ENCODE assay signal across 22 cellular contexts in genomic region chr1:243233908-243234307, GRCh38. TPM values are rescaled to one million over a fixed set of nuclear protein-coding genes. Genes with fewer than 3 reads are reported as not detected.
A peak's percentile ranks its signal among the peaks of the same experiment; 100 is the strongest.
DNase-seq lines count a peak whose midpoint lies in the region; ATAC-seq, FAIRE-seq and TF ChIP-seq lines count a peak whose summit lies in the region.
"Had no signal": no experiment of that assay in that cellular context is flagged by ENCODE, and none has a peak within 500 bp of the region (broad histone marks: within the 10 kb centered on the region; RNA-seq: fewer than 3 reads in every experiment).

No MANE protein-coding gene starts in this region.

- H3K9me1 ChIP-seq in endothelial cell of umbilical vein (replicated peaks; ENCODE audit: control insufficient read depth, extremely low read depth, insufficient read depth, low read length): no peaks in the 10 kb centered on the region

- peaks cover 35% of the 10 kb centered on the region for H4K20me1 ChIP-seq in endothelial cell of umbilical vein (replicated peaks; ENCODE audit: control insufficient read depth, extremely low read depth, insufficient read depth, low read length)

- POLR2A ChIA-PET in endothelial cell of umbilical vein (lab: Charles Lee): no interaction called here

- dilution Hi-C loops in endothelial cell of umbilical vein (cut with MboI; ENCODE audit: extremely low pct_ligation_motif_present, low sequenced_read_pairs): no loop called here

- H3K9me3 ChIP-seq in endothelial cell of umbilical vein (replicated peaks; ENCODE audit: control insufficient read depth, insufficient read depth, low read length) (peaks cover 7% of the 10 kb centered on the region), trophoblast cell (ENCODE audit: insufficient read depth, low read depth, low read length) (peaks cover 4% of the 10 kb centered on the region), vagina (peaks cover 19% of the 10 kb centered on the region)

- DNase-seq in G401 (ENCODE audit: low spot score): peak; percentile 43
- DNase-seq in NCI-H524 treated with DMSO at 0.1 percent for 48 hours (lab: John Stamatoyannopoulos, UW): peak; percentile 37
- peak; percentile 38 for DNase-seq in endothelial cell of umbilical vein (ENCODE audit: low read depth, low spot score)
- no peak for DNase-seq in trophoblast cell
- DNase-seq in NCI-H510A (lab: John Stamatoyannopoulos, UW): no peak
- no peak for DNase-seq in vagina (ENCODE audit: extremely low spot score in 2 of 2)
- DNase-seq: activated B cell treated with CpG ODN at 0.5 μM for 24 hours; DND-41; hypothalamus; KBM-7; left cardiac atrium; NCI-H1092; occipital lobe; right lobe of liver; SHP77 treated with DMSO at 0.1 percent for 48 hours; stimulated activated CD4-positive, alpha-beta T cell treated with anti-CD3 and anti-CD28 coated beads, Interleukin-2, amount 100 ng/mL, for 48 hours; stimulated activated CD8-positive, alpha-beta memory T cell treated with anti-CD3 and anti-CD28 coated beads, Interleukin-4, amount 100 ng/mL, for 48 hours; T-helper 2 cell had no signal

- H3K4ac ChIP-seq in trophoblast cell (ENCODE audit: low read depth, low read length): peak overlapping the region; percentile 62

- WGBS in trophoblast cell (ENCODE audit: extremely low coverage, insufficient coverage, insufficient read length): no CpG with 5 or more reads among the region's 2 CpGs

- ATAC-seq in HG03108 (IDR thresholded peaks at IDR 0.05; ENCODE audit: unreplicated experiment): no peak
- ATAC-seq: activated T-helper 17 cell treated with anti-CD3 and anti-CD28 coated beads, Interleukin-2, amount 50 U/mL, for 72 hours; right lobe of liver had no signal

- BruUV-seq in endothelial cell of umbilical vein (replicated peaks; lab: Mats Ljungman, UMichigan): no TSS peak

- H3K27me3 ChIP-seq in endothelial cell of umbilical vein (ENCODE audit: control insufficient read depth in 2 of 2, insufficient read depth in 2 of 2, low read length in 2 of 2) (no peaks in the 10 kb centered on the region), trophoblast cell (ENCODE audit: insufficient read depth, low read length) (no peaks in the 10 kb centered on the region), vagina (no peaks in the 10 kb centered on the region)
- H3K27me3 ChIP-seq: right lobe of liver had no signal

- intact Hi-C loops in endothelial cell of umbilical vein (cut with micrococcal nuclease) (no loop called here), vagina (cut with DNase I) (no loop called here)

- H3K4me1 ChIP-seq in endothelial cell of umbilical vein (ENCODE audit: control insufficient read depth, extremely low read depth, insufficient read depth, low read length) (peaks cover 27% of the 10 kb centered on the region), trophoblast cell (ENCODE audit: control insufficient read depth in 1 of 2, insufficient read depth in 2 of 2, low read length in 2 of 2) (peaks cover 0 to 2% of the 10 kb centered on the region in 2 experiments), vagina (peaks cover 26% of the 10 kb centered on the region)

- no peak overlapping the region for H3K9ac ChIP-seq in endothelial cell of umbilical vein (replicated peaks; ENCODE audit: extremely low read depth, insufficient read depth, low read length)
- no peak overlapping the region for H3K9ac ChIP-seq in trophoblast cell (ENCODE audit: low read length)

- no peak overlapping the region for H2AK5ac ChIP-seq in trophoblast cell (ENCODE audit: low read length)

- TF ChIP-seq POLR2A in endothelial cell of umbilical vein (IDR thresholded peaks at IDR 0.05; ENCODE audit: low read depth, low read length) (no peak), vagina (IDR thresholded peaks at IDR 0.05) (no peak)

- no peak overlapping the region for H2AFZ ChIP-seq in endothelial cell of umbilical vein (ENCODE audit: low read depth, low read length)
- no peak overlapping the region for H2AFZ ChIP-seq in trophoblast cell (ENCODE audit: insufficient read depth, low read length, poor library complexity)

- no peak overlapping the region for H4K8ac ChIP-seq in trophoblast cell (ENCODE audit: low read depth, low read length)

- H3K18ac ChIP-seq in trophoblast cell (ENCODE audit: low read length): no peak overlapping the region

- in situ Hi-C loops in G401 (cut with HindIII; ENCODE audit: low sequenced_read_pairs): no loop called here

- H4K12ac ChIP-seq in trophoblast cell (ENCODE audit: low read depth, low read length): no peak overlapping the region

- H3K27ac ChIP-seq in endothelial cell of umbilical vein (ENCODE audit: insufficient read depth, low read depth, low read length) (peak overlapping the region; percentile 6), trophoblast cell (ENCODE audit: low read depth, low read length) (no peak overlapping the region), vagina (no peak overlapping the region)
- H3K27ac ChIP-seq: coronary artery, right lobe of liver, thoracic aorta had no signal

- H3K36me3 ChIP-seq in endothelial cell of umbilical vein (ENCODE audit: control insufficient read depth in 2 of 2, extremely low read depth in 1 of 2, insufficient read depth in 2 of 2, low read length in 2 of 2) (peaks cover 0 to 6% of the 10 kb centered on the region in 2 experiments), trophoblast cell (ENCODE audit: control insufficient read depth in 1 of 2, insufficient read depth in 2 of 2, low read length in 2 of 2) (peaks cover 4 to 5% of the 10 kb centered on the region in 2 experiments), vagina (no peaks in the 10 kb centered on the region)
- H3K36me3 ChIP-seq: right lobe of liver, thoracic aorta had no signal

- H3K79me2 ChIP-seq in endothelial cell of umbilical vein (ENCODE audit: control insufficient read depth, insufficient read depth, low read length): peaks cover 100% of the 10 kb centered on the region
- peaks cover 5% of the 10 kb centered on the region for H3K79me2 ChIP-seq in trophoblast cell (ENCODE audit: control insufficient read depth, insufficient read depth, low read length, poor library complexity)

- no peak overlapping the region for H2BK120ac ChIP-seq in trophoblast cell (ENCODE audit: insufficient read depth, low read length, poor library complexity)

- no peaks in the 10 kb centered on the region for H3K79me1 ChIP-seq in trophoblast cell (ENCODE audit: low read length)

- CTCF ChIA-PET in endothelial cell of umbilical vein (lab: Charles Lee): interaction anchor here (1.5 to 1.9 kb wide), 2 partner anchors 13 to 23 kb away, joined by 5 to 6 read pairs; partner anchors contain the start of gene SDCCAG8

- H4K91ac ChIP-seq in trophoblast cell (ENCODE audit: low read depth, low read length): no peak overlapping the region

- no peak overlapping the region for H3K4me2 ChIP-seq in endothelial cell of umbilical vein (ENCODE audit: insufficient read depth, low read length)
- H3K4me2 ChIP-seq in trophoblast cell (ENCODE audit: low read length): no peak overlapping the region

- H3K14ac ChIP-seq in trophoblast cell (ENCODE audit: low read length): no peak overlapping the region

- H3K23ac ChIP-seq in trophoblast cell (ENCODE audit: low read length): no peak overlapping the region

- TF ChIP-seq CTCF in endothelial cell of umbilical vein (IDR thresholded peaks at IDR 0.05; ENCODE audit: extremely low read depth in 1 of 2, insufficient read depth in 1 of 2, low read depth in 1 of 2, low read length in 2 of 2) (no peak), vagina (IDR thresholded peaks at IDR 0.05) (no peak)

- H2BK5ac ChIP-seq in trophoblast cell (ENCODE audit: low read depth, low read length, poor library complexity): no peak overlapping the region

- H2BK12ac ChIP-seq in trophoblast cell (ENCODE audit: low read length): no peak overlapping the region

- FAIRE-seq in endothelial cell of umbilical vein (lab: Jason Lieb, UNC): no peak

- H3K4me3 ChIP-seq in endothelial cell of umbilical vein (replicated peaks in 1 of 3; ENCODE audit: insufficient read depth in 1 of 3, low read depth in 1 of 3, low read length in 3 of 3): no peak overlapping the region
- no peak overlapping the region for H3K4me3 ChIP-seq in trophoblast cell (ENCODE audit: low read depth, low read length)
- no peak overlapping the region for H3K4me3 ChIP-seq in vagina
- H3K4me3 ChIP-seq: coronary artery, right lobe of liver, thoracic aorta had no signal

TF ChIP-seq in endothelial cell of umbilical vein, 7 proteins besides CTCF, POLR2A, EP300 and RAD21 (continues in another document):
- TF ChIP-seq POLR2AphosphoS5 (IDR thresholded peaks at IDR 0.05; ENCODE audit: insufficient read depth, low read depth, low read length) (no peak), MYC (IDR thresholded peaks at IDR 0.05; ENCODE audit: low read depth, low read length) (no peak), GATA2 (IDR thresholded peaks at IDR 0.05; ENCODE audit: insufficient read depth, insufficient read length, low read depth, low read length) (no peak), JUN (IDR thresholded peaks at IDR 0.05; ENCODE audit: borderline replicate concordance, insufficient read depth, insufficient read length, low read depth) (no peak), FOS (IDR thresholded peaks at IDR 0.05; ENCODE audit: borderline replicate concordance, insufficient read depth, low read length) (no peak)

RNA-seq across cellular contexts. Expression of gene CEP170, which starts 21.2 kb away (rescaled TPM):
- total RNA-seq in G401 (2014; rRNA removed; shearing (Covaris generic)): 33.6 and 36.5 TPM in 2 replicates
- total RNA-seq in endothelial cell of umbilical vein (222 and 225 TPM in 2 replicates), vagina (39.3 TPM)
- polyA plus RNA-seq in endothelial cell of umbilical vein: 40.0 and 49.6 TPM in 2 replicates
- 51.3 and 54.3 TPM in 2 replicates for polyA plus RNA-seq in endothelial cell of umbilical vein (2011; cell fraction: cytosol; rRNA removed)
- polyA plus RNA-seq in endothelial cell of umbilical vein (2011; cell fraction: nucleus; rRNA removed): 201 and 269 TPM in 2 replicates
- polyA plus RNA-seq in endothelial cell of umbilical vein (2012): 102 and 130 TPM in 2 replicates
- 255 and 256 TPM in 2 replicates for polyA minus RNA-seq in endothelial cell of umbilical vein
- polyA minus RNA-seq in endothelial cell of umbilical vein (2011; cell fraction: cytosol; rRNA and poly(A)+ RNA removed): 34.8 TPM
- 470 and 485 TPM in 2 replicates for polyA minus RNA-seq in endothelial cell of umbilical vein (2011; cell fraction: nucleus; rRNA and poly(A)+ RNA removed)
- 49.0 and 50.2 TPM in 2 replicates for polyA plus RNA-seq in trophoblast cell (2013)

RNA-seq across cellular contexts. Expression of gene SDCCAG8, which starts 21.9 kb away (rescaled TPM):
- 10.8 and 18.7 TPM in 2 replicates for total RNA-seq in G401 (2014; rRNA removed; shearing (Covaris generic))
- total RNA-seq in endothelial cell of umbilical vein (25.7 and 29.4 TPM in 2 replicates), vagina (31.2 TPM)
- 14.6 and 15.8 TPM in 2 replicates for polyA plus RNA-seq in endothelial cell of umbilical vein
- 18.1 TPM in 2 replicates for polyA plus RNA-seq in endothelial cell of umbilical vein (2011; cell fraction: cytosol; rRNA removed)
- polyA plus RNA-seq in endothelial cell of umbilical vein (2011; cell fraction: nucleus; rRNA removed): 36.7 and 37.2 TPM in 2 replicates
- polyA plus RNA-seq in endothelial cell of umbilical vein (2012): 26.2 and 33.2 TPM in 2 replicates
- 19.6 and 22.1 TPM in 2 replicates for polyA minus RNA-seq in endothelial cell of umbilical vein
- polyA minus RNA-seq in endothelial cell of umbilical vein (2011; cell fraction: cytosol; rRNA and poly(A)+ RNA removed): 13.3 TPM
- polyA minus RNA-seq in endothelial cell of umbilical vein (2011; cell fraction: nucleus; rRNA and poly(A)+ RNA removed): 51.3 and 60.5 TPM in 2 replicates
- polyA plus RNA-seq in trophoblast cell (2013): 19.6 and 20.8 TPM in 2 replicates

Comparison
In these comparisons a context has a peak if more than half of its experiments do, and no peak if none do; other contexts are left out.
1. DNase-seq: peak in G401 (single experiment), NCI-H524 treated with DMSO at 0.1 percent for 48 hours (single experiment) and endothelial cell of umbilical vein (single experiment); none in trophoblast cell (0 of 2), NCI-H510A (single experiment) and vagina (0 of 2).